2 cellular contexts compared by ENCODE assay signal in the genomic region with DNA sequence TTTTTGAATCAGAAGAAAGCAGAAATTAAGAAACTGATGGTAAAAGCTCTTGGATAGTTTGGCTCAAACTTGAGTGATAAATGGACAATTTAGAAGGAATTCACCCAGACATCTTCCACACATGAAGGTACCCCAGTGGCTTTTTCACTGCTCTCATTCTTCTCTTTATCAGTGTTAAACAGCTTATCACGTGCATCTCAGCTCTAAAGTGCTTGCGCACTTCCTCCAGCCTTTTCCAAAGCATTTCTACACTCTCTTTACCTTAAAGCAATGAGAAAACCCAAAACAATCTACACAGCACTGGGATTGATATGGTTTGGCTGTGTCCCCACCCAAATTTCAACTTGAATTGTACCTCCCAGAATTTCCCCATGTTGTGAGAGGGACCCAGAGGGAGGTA.
TF ChIP-seq lines count a peak whose summit lies in the region.

No MANE protein-coding gene starts in this region.

TF ChIP-seq in IMR-90, 13 proteins besides CTCF, POLR2A, EP300 and RAD21:
- TF ChIP-seq MXI1 (IDR thresholded peaks at IDR 0.05; ENCODE audit: borderline replicate concordance, low read depth, low read length) (no peak), CEBPB (IDR thresholded peaks at IDR 0.05; ENCODE audit: low read depth, low read length) (no peak), RFX5 (IDR thresholded peaks at IDR 0.05; ENCODE audit: low read depth, low read length) (no peak)

TF ChIP-seq in H1, 55 proteins besides CTCF, POLR2A, EP300 and RAD21:
- TF ChIP-seq SAP30 (IDR thresholded peaks at IDR 0.05; ENCODE audit: insufficient read depth, insufficient replicate concordance, low read length): no peak
- no peak for TF ChIP-seq TAF7 (optimal IDR thresholded peaks at IDR 0.05; ENCODE audit: borderline replicate concordance, low read depth, low read length)
- TF ChIP-seq, protein P1, sequence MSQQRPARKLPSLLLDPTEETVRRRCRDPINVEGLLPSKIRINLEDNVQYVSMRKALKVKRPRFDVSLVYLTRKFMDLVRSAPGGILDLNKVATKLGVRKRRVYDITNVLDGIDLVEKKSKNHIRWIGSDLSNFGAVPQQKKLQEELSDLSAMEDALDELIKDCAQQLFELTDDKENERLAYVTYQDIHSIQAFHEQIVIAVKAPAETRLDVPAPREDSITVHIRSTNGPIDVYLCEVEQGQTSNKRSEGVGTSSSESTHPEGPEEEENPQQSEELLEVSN (IDR thresholded peaks at IDR 0.05): no peak
- TF ChIP-seq, protein P2, sequence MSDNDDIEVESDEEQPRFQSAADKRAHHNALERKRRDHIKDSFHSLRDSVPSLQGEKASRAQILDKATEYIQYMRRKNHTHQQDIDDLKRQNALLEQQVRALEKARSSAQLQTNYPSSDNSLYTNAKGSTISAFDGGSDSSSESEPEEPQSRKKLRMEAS (IDR thresholded peaks at IDR 0.05): no peak
- TF ChIP-seq CHD2 (IDR thresholded peaks at IDR 0.05; ENCODE audit: low read length): no peak
- no peak for TF ChIP-seq SP2 (IDR thresholded peaks at IDR 0.05; ENCODE audit: low read length)
- TF ChIP-seq BACH1 (IDR thresholded peaks at IDR 0.05; ENCODE audit: low read length): no peak
- no peak for TF ChIP-seq MAFK (IDR thresholded peaks at IDR 0.05; ENCODE audit: low read depth, low read length)
- no peak for TF ChIP-seq GABPA (IDR thresholded peaks at IDR 0.05; ENCODE audit: borderline replicate concordance, insufficient read depth, low read length)
- TF ChIP-seq, protein P3, sequence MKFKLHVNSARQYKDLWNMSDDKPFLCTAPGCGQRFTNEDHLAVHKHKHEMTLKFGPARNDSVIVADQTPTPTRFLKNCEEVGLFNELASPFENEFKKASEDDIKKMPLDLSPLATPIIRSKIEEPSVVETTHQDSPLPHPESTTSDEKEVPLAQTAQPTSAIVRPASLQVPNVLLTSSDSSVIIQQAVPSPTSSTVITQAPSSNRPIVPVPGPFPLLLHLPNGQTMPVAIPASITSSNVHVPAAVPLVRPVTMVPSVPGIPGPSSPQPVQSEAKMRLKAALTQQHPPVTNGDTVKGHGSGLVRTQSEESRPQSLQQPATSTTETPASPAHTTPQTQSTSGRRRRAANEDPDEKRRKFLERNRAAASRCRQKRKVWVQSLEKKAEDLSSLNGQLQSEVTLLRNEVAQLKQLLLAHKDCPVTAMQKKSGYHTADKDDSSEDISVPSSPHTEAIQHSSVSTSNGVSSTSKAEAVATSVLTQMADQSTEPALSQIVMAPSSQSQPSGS (IDR thresholded peaks at IDR 0.05; ENCODE audit: low read length): no peak
- TF ChIP-seq SUZ12 (IDR thresholded peaks at IDR 0.05; ENCODE audit: low read length): no peak
- TF ChIP-seq EZH2 (IDR thresholded peaks at IDR 0.05; ENCODE audit: low read depth, low read length, severe bottlenecking): no peak
- TF ChIP-seq SIN3A (conservative IDR thresholded peaks at IDR 0.05 in 1 of 2, IDR thresholded peaks at IDR 0.05 in 1 of 2; ENCODE audit: low read depth in 1 of 2, low read length in 2 of 2): no peak
- TF ChIP-seq HDAC6 (IDR thresholded peaks at IDR 0.05; ENCODE audit: low read depth, low read length): no peak
- TF ChIP-seq KDM1A (IDR thresholded peaks at IDR 0.05; ENCODE audit: borderline replicate concordance, low read length): no peak
- no peak for TF ChIP-seq BCL11A (IDR thresholded peaks at IDR 0.05; ENCODE audit: low read depth in 2 of 2, low read length in 2 of 2)
